8 cellular contexts compared by ENCODE assay signal in the genomic region with DNA sequence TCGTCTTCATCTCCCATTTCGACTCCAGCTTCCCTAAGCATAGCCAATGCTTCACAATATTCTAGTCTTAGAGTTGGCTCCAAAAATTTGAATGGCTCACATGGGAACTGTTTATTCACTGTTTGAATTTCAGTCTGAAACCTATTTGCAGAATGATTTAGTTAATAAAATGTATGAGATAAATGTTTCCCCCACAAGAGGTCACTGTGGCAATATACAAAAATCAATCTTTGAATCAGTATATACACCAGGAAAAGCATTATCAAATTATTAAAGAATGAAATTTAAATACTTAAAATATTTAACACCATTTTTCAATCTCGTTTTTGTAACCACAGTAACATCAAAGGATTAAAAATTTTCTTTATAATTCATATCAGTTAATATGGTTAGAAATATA. TPM values are rescaled to one million over a fixed set of nuclear protein-coding genes. Genes with fewer than 3 reads are reported as not detected.
DNase-seq lines count a peak whose midpoint lies in the region; ATAC-seq and TF ChIP-seq lines count a peak whose summit lies in the region.

No MANE protein-coding gene starts in this region.

- peak; percentile 79 for TF ChIP-seq RAD21 in neural cell (conservative IDR thresholded peaks at IDR 0.05)

- H3K9ac ChIP-seq in neural cell (ENCODE audit: low read length): no peak overlapping the region

- H3F3A ChIP-seq in neural cell (ENCODE audit: insufficient read depth, low read length, poor library complexity, severe bottlenecking): no peaks in the 10 kb centered on the region

- H3K4me2 ChIP-seq in neural cell (ENCODE audit: low read length): no peak overlapping the region

- H2AFZ ChIP-seq in neural cell (ENCODE audit: low read depth, low read length): no peak overlapping the region

- no peaks in the 10 kb centered on the region for H3K27me3 ChIP-seq in neural cell (ENCODE audit: insufficient read depth, low read depth, low read length)

- peak; percentile 53 to 70 for DNase-seq in AML-193 (lab: John Stamatoyannopoulos, UW)
- DNase-seq in NOMO-1 treated with dmso at 0.1 percent for 144 hours (lab: John Stamatoyannopoulos, UW; ENCODE audit: unreplicated experiment): peak; percentile 4
- DNase-seq in dedifferentiated amniotic fluid mesenchymal stem cell (ENCODE audit: extremely low spot score): peak; percentile 33
- no peak for DNase-seq in stimulated activated CD8-positive, alpha-beta memory T cell treated with anti-CD3 and anti-CD28 coated beads, Interleukin-4, amount 100 ng/mL, for 48 hours

- H3K9me3 ChIP-seq in neural cell (ENCODE audit: low read length): no peaks in the 10 kb centered on the region

- no peaks in the 10 kb centered on the region for H3K36me3 ChIP-seq in neural cell (ENCODE audit: insufficient read depth, low read length)

- TF ChIP-seq EP300 in neural cell (conservative IDR thresholded peaks at IDR 0.05; ENCODE audit: poor library complexity, severe bottlenecking): no peak

- no peak overlapping the region for H3K4me3 ChIP-seq in neural cell (ENCODE audit: low read length)

- TF ChIP-seq CTCF in neural cell (IDR thresholded peaks at IDR 0.05; ENCODE audit: poor library complexity, severe bottlenecking): peak; percentile 77

- ATAC-seq in GM21576 (IDR thresholded peaks at IDR 0.05; ENCODE audit: unreplicated experiment): peak; percentile 55
- no peak for ATAC-seq in HG03175 (IDR thresholded peaks at IDR 0.05; ENCODE audit: unreplicated experiment)
- no peak for ATAC-seq in GM18867 (IDR thresholded peaks at IDR 0.05; ENCODE audit: unreplicated experiment)

- H3K9me2 ChIP-seq in neural cell (ENCODE audit: insufficient read depth, low read length): no peaks in the 10 kb centered on the region

- H4K20me1 ChIP-seq in neural cell (ENCODE audit: insufficient read depth): no peaks in the 10 kb centered on the region

- no peaks in the 10 kb centered on the region for H3K79me2 ChIP-seq in neural cell (replicated peaks; ENCODE audit: insufficient read depth, low read length)

- H3K27ac ChIP-seq in neural cell (ENCODE audit: low read length): no peak overlapping the region

TF ChIP-seq in neural cell, 6 proteins besides CTCF, POLR2A, EP300 and RAD21:
- TF ChIP-seq POLR2AphosphoS5 (IDR thresholded peaks at IDR 0.05) (no peak), REST (IDR thresholded peaks at IDR 0.05; ENCODE audit: borderline replicate concordance) (no peak), EZH2 (IDR thresholded peaks at IDR 0.05; ENCODE audit: borderline replicate concordance, insufficient read depth, low read length, poor library complexity, severe bottlenecking) (no peak), SMC3 (conservative IDR thresholded peaks at IDR 0.05; ENCODE audit: poor library complexity) (peak; percentile 82), TAF1 (IDR thresholded peaks at IDR 0.05; ENCODE audit: low read depth) (no peak)

RNA-seq across cellular contexts. Expression of gene MCM6, which starts 40.0 kb away (rescaled TPM):
- 7.0 and 7.1 TPM in 2 replicates for polyA plus RNA-seq in neural cell
- 9.5 and 11.5 TPM in 2 replicates for polyA minus RNA-seq in neural cell
